8 cellular contexts compared by ENCODE assay signal in the genomic region with DNA sequence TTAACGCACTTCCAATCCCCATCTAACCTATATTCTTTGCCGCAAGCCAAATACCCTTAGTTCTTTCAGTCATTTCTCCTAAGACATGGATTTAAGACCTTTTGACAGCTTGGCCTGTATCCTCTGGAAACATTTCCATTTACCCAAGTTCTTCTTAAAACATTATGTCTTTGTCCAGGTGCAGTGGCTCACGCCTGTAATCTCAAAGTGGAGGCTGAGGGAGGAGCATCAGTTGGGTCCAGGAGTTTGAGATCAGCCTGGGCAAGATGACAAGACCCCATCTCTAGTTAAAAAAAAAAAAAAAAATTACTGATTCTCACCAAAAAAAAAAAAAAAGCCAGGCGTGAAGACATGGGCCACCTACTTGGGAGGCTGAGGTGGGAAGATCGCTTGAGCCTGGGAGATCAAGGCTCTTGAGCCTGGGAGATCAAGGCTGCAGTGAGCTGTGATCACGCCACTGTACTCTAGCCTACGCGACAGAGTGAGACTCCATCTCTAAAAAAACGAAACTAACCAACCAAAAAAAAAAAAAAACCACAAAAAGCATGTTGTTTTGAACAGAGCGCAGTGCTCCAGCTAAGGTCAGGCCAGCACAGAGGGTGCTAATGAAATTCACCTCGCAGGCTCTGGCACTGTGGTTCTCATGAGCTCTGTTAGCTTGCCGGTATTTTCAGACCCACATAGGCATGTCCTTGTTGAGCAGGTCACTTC. TPM values are rescaled to one million over a fixed set of nuclear protein-coding genes. Genes with fewer than 3 reads are reported as not detected.
A peak's percentile ranks its signal among the peaks of the same experiment; 100 is the strongest.
DNase-seq lines count a peak whose midpoint lies in the region; ATAC-seq and TF ChIP-seq lines count a peak whose summit lies in the region.

No MANE protein-coding gene starts in this region.

- peak; percentile 37 for ATAC-seq in GM18511 (IDR thresholded peaks at IDR 0.05; ENCODE audit: unreplicated experiment)
- ATAC-seq in HG03175 (IDR thresholded peaks at IDR 0.05; ENCODE audit: unreplicated experiment) = peak; percentile 38
- ATAC-seq in activated B cell treated with CpG ODN at 0.5 μM for 24 hours (ENCODE audit: low read depth) = peak; percentile 28
- ATAC-seq in HG03520 (IDR thresholded peaks at IDR 0.05; ENCODE audit: unreplicated experiment) = no peak

- peaks cover 1% of the 10 kb centered on the region for H3K36me3 Mint-ChIP-seq in activated B cell treated with CpG ODN at 0.5 μM for 24 hours (ENCODE audit: low read depth)

- 23 to 26% (median 25%) methylated on average over 12 of the region's 12 CpGs for WGBS in ovary, 3 donors

- no peak for TF ChIP-seq CTCF in activated B cell treated with CpG ODN at 0.5 μM for 24 hours (IDR thresholded peaks at IDR 0.05)
- no peak for TF ChIP-seq CTCF in ovary (IDR thresholded peaks at IDR 0.05)

- CTCF ChIA-PET in activated B cell treated with CpG ODN at 0.5 μM for 24 hours (lab: Charles Lee) = interaction anchor here (0.6 to 10.0 kb wide), 8 partner anchors 9 to 200 kb away, joined by 3 to 139 read pairs (median 18); a partner anchor contains a TSS

- no peaks in the 10 kb centered on the region for H3K9me3 ChIP-seq in ovary

- no peak overlapping the region for H3K4me3 ChIP-seq in ovary

- no peak for TF ChIP-seq POLR2A in ovary (IDR thresholded peaks at IDR 0.05)

- peak overlapping the region; percentile 98 for H3K27ac Mint-ChIP-seq in activated B cell treated with CpG ODN at 0.5 μM for 24 hours

- DNase-seq in activated B cell treated with CpG ODN at 0.5 μM for 24 hours (peak; percentile 46), ovary (no peak), NCI-H226 (no peak), superior temporal gyrus (ENCODE audit: extremely low spot score) (no peak)

- no peaks in the 10 kb centered on the region for H3K36me3 ChIP-seq in ovary

- intact Hi-C loops in activated B cell treated with CpG ODN at 0.5 μM for 24 hours (cut with micrococcal nuclease) = loop anchor here (1.0 to 10.0 kb wide), 5 partner anchors 12 to 1998 kb away; a partner anchor contains a TSS
- intact Hi-C loops in ovary (cut with DNase I) = no loop called here

- H3K27ac ChIP-seq in cingulate gyrus (ENCODE audit: low read depth, low read length) = peak overlapping the region; percentile 92
- peak overlapping the region; percentile 43 to 53 for H3K27ac ChIP-seq in ovary

- peaks cover 88% of the 10 kb centered on the region for H3K4me1 Mint-ChIP-seq in activated B cell treated with CpG ODN at 0.5 μM for 24 hours

- POLR2A ChIA-PET in activated B cell treated with CpG ODN at 0.5 μM for 24 hours (lab: Charles Lee) = interaction anchor here (0.6 to 35.7 kb wide), 18 partner anchors 8 to 1637 kb away, joined by 3 to 1622 read pairs (median 7); a partner anchor contains a TSS

- no peak for TF ChIP-seq EP300 in ovary (IDR thresholded peaks at IDR 0.05)

- H3K4me3 Mint-ChIP-seq in activated B cell treated with CpG ODN at 0.5 μM for 24 hours = peak overlapping the region; percentile 67

- H3K27me3 Mint-ChIP-seq in activated B cell treated with CpG ODN at 0.5 μM for 24 hours = no peaks in the 10 kb centered on the region

- no peaks in the 10 kb centered on the region for H3K9me3 Mint-ChIP-seq in activated B cell treated with CpG ODN at 0.5 μM for 24 hours

- no peaks in the 10 kb centered on the region for H3K27me3 ChIP-seq in ovary

- peaks cover 11% of the 10 kb centered on the region for H3K4me1 ChIP-seq in ovary (ENCODE audit: insufficient read depth)

RNA-seq across cellular contexts. Expression of a gene that starts 36.0 kb away (rescaled TPM):
- 26.1 and 26.2 TPM in 2 replicates for total RNA-seq in activated B cell treated with CpG ODN at 0.5 μM for 24 hours
- total RNA-seq in ovary = 10 to 100 TPM in 1 of 7 donors, 1 to 10 TPM in 6; 2.7 to 53.2 (median 3.7) TPM
- 1 to 10 TPM; 1.2 to 1.5 TPM for polyA plus RNA-seq in ovary

RNA-seq across cellular contexts. Expression of a gene that starts 57.8 kb away (rescaled TPM):
- total RNA-seq in activated B cell treated with CpG ODN at 0.5 μM for 24 hours (1.2 and 1.4 TPM in 2 replicates), ovary (10 to 100 TPM in 1 of 7 donors, 1 to 10 TPM in 6; 2.6 to 10.1 (median 7.8) TPM)
- 10 to 100 TPM in 1 of 2 donors, 1 to 10 TPM in 1; 2.3 to 11.0 TPM for polyA plus RNA-seq in ovary
